ENCODE assay signal across 14 cellular contexts in the genomic region with DNA sequence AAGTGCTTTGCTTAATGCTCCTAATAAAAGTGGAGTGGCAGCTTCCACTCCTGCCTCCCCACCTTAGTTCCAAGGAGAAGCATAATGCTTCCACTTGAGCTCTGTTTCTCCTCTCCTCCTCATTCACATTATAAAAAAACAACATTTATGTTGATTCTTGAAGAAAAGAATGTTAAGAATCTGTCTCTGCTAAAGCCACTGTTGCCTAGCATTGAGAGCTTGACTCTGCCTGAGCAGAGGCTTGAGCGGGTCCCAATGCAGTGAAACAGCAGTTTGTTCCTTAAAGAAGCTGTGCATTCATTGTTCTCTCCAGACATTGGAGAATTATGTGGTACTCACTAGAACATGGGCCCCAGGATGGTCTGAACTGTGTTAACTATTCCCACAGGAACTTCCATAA.
"Had no signal": no experiment of that assay in that cellular context is flagged by ENCODE, and none has a peak within 500 bp of the region (broad histone marks: within the 10 kb centered on the region; RNA-seq: fewer than 3 reads in every experiment).

No MANE protein-coding gene starts in this region.

- ATAC-seq: foreskin keratinocyte; left colon; natural killer cell; right lobe of liver; stimulated activated memory B cell treated with anti-CD40 and anti-IgM and Interleukin-4, amounts not matched to agents 10 μg/mL and 1 μg/mL and 100 μg/mL, for 72 hours had no signal

- H3K27ac ChIP-seq: foreskin keratinocyte, parathyroid adenoma, prostate gland, right lobe of liver, tibial artery, upper lobe of left lung, uterus had no signal

- H3K4me1 ChIP-seq: foreskin keratinocyte, parathyroid adenoma, prostate gland, right lobe of liver, tibial artery, upper lobe of left lung, uterus had no signal

- H3K4me3 ChIP-seq: prostate gland, right lobe of liver, tibial artery, upper lobe of left lung, uterus had no signal

- H3K79me2 ChIP-seq: parathyroid adenoma had no signal

- H3K36me3 ChIP-seq: prostate gland, right lobe of liver, tibial artery, upper lobe of left lung, uterus had no signal

- H2AFZ ChIP-seq: parathyroid adenoma had no signal

- H3K27me3 ChIP-seq: foreskin keratinocyte, right lobe of liver, tibial artery, upper lobe of left lung, uterus had no signal

- DNase-seq: erythroblast; foreskin keratinocyte; left colon; mammary epithelial cell; natural killer cell; occipital lobe; right lobe of liver; stimulated activated CD4-positive, alpha-beta T cell treated with anti-CD3 and anti-CD28 coated beads, Interleukin-4, amount 100 ng/mL, for 24 hours; tibial artery; upper lobe of left lung; uterus had no signal

- H3K9ac ChIP-seq: parathyroid adenoma had no signal

- H3K9me3 ChIP-seq: prostate gland, right lobe of liver had no signal
